ENCODE assay signal across 8 cellular contexts in genomic region chr2:227903395-227903794, GRCh38. TPM values are rescaled to one million over a fixed set of nuclear protein-coding genes. Genes with fewer than 3 reads are reported as not detected.
"Had no signal": no experiment of that assay in that cellular context is flagged by ENCODE, and none has a peak within 500 bp of the region (broad histone marks: within the 10 kb centered on the region; RNA-seq: fewer than 3 reads in every experiment).

No MANE protein-coding gene starts in this region.

- H2AFZ ChIP-seq: GM23338 had no signal

- H3K4me3 ChIP-seq: GM23338 had no signal

- FAIRE-seq: H1, H54, HTR-8/SVneo had no signal

- H3K4me2 ChIP-seq: GM23338 had no signal

- ATAC-seq: GM23338 had no signal

- DNase-seq: H9, HCEC 1CT had no signal

RNA-seq across cellular contexts. Expression of gene DAW1, which starts 32.0 kb away (rescaled TPM):
- total RNA-seq: HT-29 had no signal
- polyA plus RNA-seq: IgD-negative memory B cell had no signal
